ENCODE assay signal across 17 cellular contexts in the genomic region with DNA sequence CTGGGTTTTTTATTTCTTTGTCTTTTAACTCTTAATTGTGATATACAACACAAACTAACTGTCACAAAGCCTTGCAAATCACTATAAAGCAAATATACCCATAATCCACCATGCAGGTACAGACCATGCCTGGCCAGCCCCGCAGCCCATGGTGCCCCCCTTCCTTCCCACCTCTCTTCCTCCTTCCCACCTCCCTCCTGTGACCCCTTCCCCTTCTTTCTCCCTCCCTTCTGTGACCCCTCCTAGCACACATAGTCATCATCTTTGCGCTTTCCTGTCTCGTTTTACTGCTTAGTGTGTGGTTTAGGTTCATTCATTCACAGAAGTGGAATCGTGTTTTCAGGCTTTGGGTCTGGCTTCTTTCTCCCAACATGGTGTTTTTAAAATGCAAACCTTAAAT. TPM values are rescaled to one million over a fixed set of nuclear protein-coding genes. Genes with fewer than 3 reads are reported as not detected.
A peak's percentile ranks its signal among the peaks of the same experiment; 100 is the strongest.
DNase-seq lines count a peak whose midpoint lies in the region; ATAC-seq and TF ChIP-seq lines count a peak whose summit lies in the region.
"Had no signal": no experiment of that assay in that cellular context is flagged by ENCODE, and none has a peak within 500 bp of the region (broad histone marks: within the 10 kb centered on the region; RNA-seq: fewer than 3 reads in every experiment).

No MANE protein-coding gene starts in this region.

- BruUV-seq in OCI-LY7 (replicated peaks; lab: Mats Ljungman, UMichigan): no TSS peak

- H4K20me1 ChIP-seq in OCI-LY7 (ENCODE audit: insufficient read depth, low read length): no peaks in the 10 kb centered on the region

- H3K4me2 ChIP-seq in OCI-LY7 (ENCODE audit: low read length): peak overlapping the region; percentile 60; the same call in 1 of the 2 replicates

- H3K9me3 ChIP-seq in CD4-positive, CD25-positive, alpha-beta regulatory T cell (ENCODE audit: control insufficient read depth in 2 of 2, low read length in 2 of 2): no peaks in the 10 kb centered on the region
- H3K9me3 ChIP-seq in CD8-positive, alpha-beta memory T cell (ENCODE audit: low read length): no peaks in the 10 kb centered on the region
- no peaks in the 10 kb centered on the region for H3K9me3 ChIP-seq in OCI-LY7 (ENCODE audit: low read length)
- H3K9me3 ChIP-seq: SJSA1 had no signal

- no peaks in the 10 kb centered on the region for H3K9me2 ChIP-seq in OCI-LY7 (ENCODE audit: insufficient read depth, low read length)

- peaks cover 26% of the 10 kb centered on the region for H3K4me1 ChIP-seq in CD4-positive, CD25-positive, alpha-beta regulatory T cell (ENCODE audit: control insufficient read depth, insufficient read depth, low read length, poor library complexity, severe bottlenecking)
- H3K4me1 ChIP-seq in CD8-positive, alpha-beta memory T cell (ENCODE audit: insufficient read depth, low read length): peaks cover 52% of the 10 kb centered on the region
- H3K4me1 ChIP-seq in OCI-LY7 (ENCODE audit: insufficient read depth, low read length, poor library complexity, severe bottlenecking): peaks cover 36% of the 10 kb centered on the region

- no peaks in the 10 kb centered on the region for H3K27me3 ChIP-seq in CD4-positive, CD25-positive, alpha-beta regulatory T cell (ENCODE audit: control insufficient read depth, insufficient read depth, low read length)
- H3K27me3 ChIP-seq in CD8-positive, alpha-beta memory T cell (ENCODE audit: insufficient read depth, low read length, poor library complexity, severe bottlenecking): no peaks in the 10 kb centered on the region
- H3K27me3 ChIP-seq: SJSA1 had no signal

- H2AFZ ChIP-seq in OCI-LY7 (ENCODE audit: low read length): no peak overlapping the region
- H2AFZ ChIP-seq: GM23248 had no signal

- intact Hi-C loops in OCI-LY7 (cut with micrococcal nuclease; ENCODE audit: unreplicated experiment): loop anchor here (5.0 kb wide), 1 partner anchor 54 kb away; no protein-coding TSS in a partner anchor

- ATAC-seq in CD4-positive, CD25-positive, alpha-beta regulatory T cell (ENCODE audit: low read depth in 2 of 2): no peak
- no peak for ATAC-seq in naive B cell (ENCODE audit: low read depth in 2 of 2)
- no peak for ATAC-seq in HG03039 (IDR thresholded peaks at IDR 0.05; ENCODE audit: unreplicated experiment)

- no peaks in the 10 kb centered on the region for H3K27me3 Mint-ChIP-seq in CD4-positive, CD25-positive, alpha-beta regulatory T cell
- no peaks in the 10 kb centered on the region for H3K27me3 Mint-ChIP-seq in CD8-positive, alpha-beta memory T cell
- H3K27me3 Mint-ChIP-seq in naive B cell: no peaks in the 10 kb centered on the region

- no peak overlapping the region for H3K27ac ChIP-seq in CD4-positive, CD25-positive, alpha-beta regulatory T cell (ENCODE audit: insufficient read depth, low read length, poor library complexity, severe bottlenecking)
- no peak overlapping the region for H3K27ac ChIP-seq in CD8-positive, alpha-beta memory T cell (ENCODE audit: low read depth, low read length)
- H3K27ac ChIP-seq in OCI-LY7 (ENCODE audit: low read depth, low read length, poor library complexity, severe bottlenecking): no peak overlapping the region
- H3K27ac ChIP-seq: GM23248, SJSA1 had no signal

- no peak overlapping the region for H3K4me3 Mint-ChIP-seq in CD4-positive, CD25-positive, alpha-beta regulatory T cell
- no peak overlapping the region for H3K4me3 Mint-ChIP-seq in CD8-positive, alpha-beta memory T cell
- peak overlapping the region in 1 of 8 donors; percentile 17 for H3K4me3 Mint-ChIP-seq in naive B cell
- H3K4me3 Mint-ChIP-seq: CD14-positive monocyte had no signal

- peaks cover 0 to 1% (median 0%) of the 10 kb centered on the region in 7 donors for H3K9me3 Mint-ChIP-seq in CD4-positive, CD25-positive, alpha-beta regulatory T cell
- no peaks in the 10 kb centered on the region for H3K9me3 Mint-ChIP-seq in CD8-positive, alpha-beta memory T cell
- no peaks in the 10 kb centered on the region for H3K9me3 Mint-ChIP-seq in naive B cell
- H3K9me3 Mint-ChIP-seq: CD14-positive monocyte had no signal

- no peaks in the 10 kb centered on the region for H3K79me2 ChIP-seq in OCI-LY7 (ENCODE audit: insufficient read depth, low read depth, low read length)

- peaks cover 55% of the 10 kb centered on the region for H3K36me3 Mint-ChIP-seq in CD4-positive, CD25-positive, alpha-beta regulatory T cell
- peaks cover 25 to 69% (median 33%) of the 10 kb centered on the region in 3 donors for H3K36me3 Mint-ChIP-seq in CD8-positive, alpha-beta memory T cell
- peaks cover 24 to 27% of the 10 kb centered on the region in 2 donors for H3K36me3 Mint-ChIP-seq in naive B cell

- no peak for TF ChIP-seq CTCF in OCI-LY7 (conservative IDR thresholded peaks at IDR 0.05; ENCODE audit: low read length)

- DNase-seq in CD4-positive, CD25-positive, alpha-beta regulatory T cell: no peak
- no peak for DNase-seq in CD8-positive, alpha-beta memory T cell
- DNase-seq in OCI-LY7 (ENCODE audit: low spot score): no peak
- no peak for DNase-seq in naive B cell
- DNase-seq in iPS-NIHi11 (ENCODE audit: low spot score): no peak
- DNase-seq in NCI-H1092 (lab: John Stamatoyannopoulos, UW): no peak
- DNase-seq: DMS79, GM23248, KG1, NCI-H1105, NCI-H1694, NCI-H510A treated with DMSO at 0.1 percent for 48 hours, NCI-H82 had no signal

- H3K4me1 Mint-ChIP-seq in CD4-positive, CD25-positive, alpha-beta regulatory T cell: peaks cover 46 to 72% (median 58%) of the 10 kb centered on the region in 4 donors
- H3K4me1 Mint-ChIP-seq in CD8-positive, alpha-beta memory T cell: peaks cover 76 to 95% (median 84%) of the 10 kb centered on the region in 3 donors
- peaks cover 45 to 60% (median 59%) of the 10 kb centered on the region in 3 donors for H3K4me1 Mint-ChIP-seq in naive B cell

- CTCF ChIA-PET in CD8-positive, alpha-beta memory T cell (lab: Charles Lee): interaction anchor here (0.7 to 2.2 kb wide), 3 partner anchors 12 to 22 kb away, joined by 3 to 7 read pairs (median 3); no protein-coding TSS in a partner anchor
- CTCF ChIA-PET in OCI-LY7 (lab: Charles Lee; ENCODE audit: unreplicated experiment): no interaction called here

- no peak overlapping the region for H3K4me3 ChIP-seq in CD4-positive, CD25-positive, alpha-beta regulatory T cell (ENCODE audit: low read depth, low read length)
- no peak overlapping the region for H3K4me3 ChIP-seq in CD8-positive, alpha-beta memory T cell (ENCODE audit: low read length)
- H3K4me3 ChIP-seq in OCI-LY7 (ENCODE audit: low read depth, low read length, poor library complexity, severe bottlenecking): no peak overlapping the region
- H3K4me3 ChIP-seq: GM23248, SJSA1 had no signal

- POLR2A ChIA-PET in CD8-positive, alpha-beta memory T cell (lab: Charles Lee): no interaction called here
- POLR2A ChIA-PET in OCI-LY7 (lab: Charles Lee): no interaction called here

- peak overlapping the region; percentile 69 to 89 (median 80) for H3K27ac Mint-ChIP-seq in CD4-positive, CD25-positive, alpha-beta regulatory T cell
- H3K27ac Mint-ChIP-seq in CD8-positive, alpha-beta memory T cell: peak overlapping the region in 6 of 8 donors; percentile 9 to 92 (median 63)
- H3K27ac Mint-ChIP-seq in naive B cell: peak overlapping the region; percentile 36 to 74 (median 58)

- H3K36me3 ChIP-seq in CD4-positive, CD25-positive, alpha-beta regulatory T cell (ENCODE audit: control insufficient read depth, insufficient read depth, low read length): peaks cover 11% of the 10 kb centered on the region
- H3K36me3 ChIP-seq in CD8-positive, alpha-beta memory T cell (ENCODE audit: insufficient read depth, low read length): peaks cover 6% of the 10 kb centered on the region
- peaks cover 10% of the 10 kb centered on the region; the same call in 1 of the 2 replicates for H3K36me3 ChIP-seq in OCI-LY7 (ENCODE audit: insufficient read depth, low read length)

RNA-seq across cellular contexts. Expression of gene GPR183, which starts 29.6 kb away (rescaled TPM):
- total RNA-seq in CD4-positive, CD25-positive, alpha-beta regulatory T cell: 206 TPM
- polyA plus RNA-seq in CD4-positive, CD25-positive, alpha-beta regulatory T cell: 100 to 1,000 TPM; 262 to 418 (median 324) TPM
- 10 to 100 TPM; 61.5 to 62.8 TPM for total RNA-seq in CD8-positive, alpha-beta memory T cell
- polyA plus RNA-seq in CD8-positive, alpha-beta memory T cell: 232 TPM
- total RNA-seq in OCI-LY7 (2014; rRNA removed; shearing (Covaris generic)): not detected in 2 replicates
- not detected in 2 replicates for total RNA-seq in OCI-LY7 (2022)
- 100 to 1,000 TPM in 5 of 6 donors, 10 to 100 TPM in 1; 98.3 to 487 (median 158) TPM for polyA plus RNA-seq in naive B cell (ENCODE audit: low read depth in 6 of 6)
- total RNA-seq: GM23248, MCF 10A had no signal

Comparison
In these comparisons a context has a peak if more than half of its experiments do, and no peak if none do; other contexts are left out.
1. RNA of gene GPR183, which starts 29.6 kb away (total RNA-seq): 206 TPM in CD4-positive, CD25-positive, alpha-beta regulatory T cell (single experiment) and 61.5 to 62.8 TPM in CD8-positive, alpha-beta memory T cell; not detected in OCI-LY7; every median in the first group is over 10 times any median in the second.
2. Peak in every context shown above with its lines, with median percentiles within 50 percentile points of each other: H3K27ac Mint-ChIP-seq.